8 cellular contexts compared by ENCODE assay signal in the genomic region with DNA sequence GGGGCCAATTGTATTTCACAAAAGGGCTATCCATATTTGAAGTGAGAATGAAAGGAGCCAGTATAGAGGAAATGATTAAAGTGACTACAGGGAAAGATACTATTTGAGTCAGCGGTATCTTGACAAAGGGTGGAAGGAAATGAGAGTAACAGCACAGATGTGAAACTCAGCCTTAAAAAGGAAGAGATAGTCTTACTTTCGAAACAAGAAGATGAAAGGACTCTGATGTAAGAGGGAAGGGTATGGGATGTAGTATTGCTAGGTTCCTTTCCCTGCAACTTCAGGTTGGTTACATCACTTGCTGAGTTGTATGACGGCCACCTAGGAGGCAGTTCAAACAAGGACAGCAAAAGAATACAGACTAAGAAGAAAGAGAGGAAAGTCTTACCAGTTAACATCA. TPM values are rescaled to one million over a fixed set of nuclear protein-coding genes. Genes with fewer than 3 reads are reported as not detected.
A peak's percentile ranks its signal among the peaks of the same experiment; 100 is the strongest.
DNase-seq lines count a peak whose midpoint lies in the region; ATAC-seq and TF ChIP-seq lines count a peak whose summit lies in the region.

No MANE protein-coding gene starts in this region.

- peak; percentile 96 for ATAC-seq in GM18867 (IDR thresholded peaks at IDR 0.05; ENCODE audit: unreplicated experiment)
- ATAC-seq in HG02610 (IDR thresholded peaks at IDR 0.05; ENCODE audit: unreplicated experiment), result peak; percentile 98

- H3K4me3 ChIP-seq in osteoblast (ENCODE audit: insufficient read depth, low read length), result no peak overlapping the region
- no peak overlapping the region for H3K4me3 ChIP-seq in MG63

- H4K20me1 ChIP-seq in osteoblast (ENCODE audit: insufficient read depth, low read length), result no peaks in the 10 kb centered on the region

- no peak overlapping the region for H2AFZ ChIP-seq in osteoblast (ENCODE audit: low read length)

- no peak for TF ChIP-seq CTCF in osteoblast (IDR thresholded peaks at IDR 0.05; ENCODE audit: extremely low read depth, low read depth, low read length)

- H3K9me3 ChIP-seq in osteoblast (ENCODE audit: low read depth, low read length) (no peaks in the 10 kb centered on the region), MG63 (no peaks in the 10 kb centered on the region)

- no peak overlapping the region for H3K4me2 ChIP-seq in osteoblast (ENCODE audit: insufficient read depth, low read length)

- no peak overlapping the region for H3K27ac ChIP-seq in osteoblast (ENCODE audit: low read depth, low read length)

- H3K79me2 ChIP-seq in osteoblast (ENCODE audit: insufficient read depth, low read length), result no peaks in the 10 kb centered on the region

- peak; percentile 80 for DNase-seq in NOMO-1 treated with dmso at 0.1 percent for 144 hours (lab: John Stamatoyannopoulos, UW; ENCODE audit: unreplicated experiment)
- DNase-seq in germinal center (ENCODE audit: low spot score), result peak; percentile 40
- no peak for DNase-seq in COLO829 (ENCODE audit: low spot score)
- DNase-seq in osteoblast (ENCODE audit: insufficient read length, low spot score, missing footprints), result no peak
- DNase-seq in HuH-7 (ENCODE audit: low spot score), result no peak
- DNase-seq in MG63, result no peak

- H3K36me3 ChIP-seq in osteoblast (ENCODE audit: insufficient read depth, low read length) (peaks cover 7% of the 10 kb centered on the region), MG63 (peaks cover 35% of the 10 kb centered on the region)

- H3K27me3 ChIP-seq in osteoblast (ENCODE audit: insufficient read depth, low read length) (no peaks in the 10 kb centered on the region), MG63 (no peaks in the 10 kb centered on the region)

- peaks cover 13% of the 10 kb centered on the region for H3K4me1 ChIP-seq in osteoblast (ENCODE audit: insufficient read depth, low read length)

RNA-seq across cellular contexts. Expression of a gene that starts 13.7 kb away (rescaled TPM):
- 31.5 and 34.2 TPM in 2 replicates for total RNA-seq in osteoblast
- 56.9 and 77.5 TPM in 2 replicates for total RNA-seq in MG63 (2014; rRNA removed; shearing (Covaris generic); ENCODE audit: low replicate concordance)

RNA-seq across cellular contexts. Expression of a gene that starts 14.9 kb away (rescaled TPM):
- total RNA-seq in osteoblast, result 10.9 TPM in 2 replicates
- 2.0 and 3.6 TPM in 2 replicates for total RNA-seq in MG63 (2014; rRNA removed; shearing (Covaris generic); ENCODE audit: low replicate concordance)

RNA-seq across cellular contexts. Expression of a gene that starts 52.2 kb away (rescaled TPM):
- total RNA-seq in osteoblast, result 20.3 and 22.4 TPM in 2 replicates
- 10.4 and 23.6 TPM in 2 replicates for total RNA-seq in MG63 (2014; rRNA removed; shearing (Covaris generic); ENCODE audit: low replicate concordance)

Comparison
In these comparisons a context has a peak if more than half of its experiments do, and no peak if none do; other contexts are left out.
1. DNase-seq: peak in NOMO-1 treated with dmso at 0.1 percent for 144 hours (single experiment) and germinal center (single experiment); none in COLO829 (single experiment), osteoblast (single experiment), HuH-7 (single experiment) and MG63 (single experiment).